8 cellular contexts compared by ENCODE assay signal in genomic region chr18:61892683-61893303, GRCh38. TPM values are rescaled to one million over a fixed set of nuclear protein-coding genes. Genes with fewer than 3 reads are reported as not detected.
A peak's percentile ranks its signal among the peaks of the same experiment; 100 is the strongest.
DNase-seq lines count a peak whose midpoint lies in the region; ATAC-seq and TF ChIP-seq lines count a peak whose summit lies in the region.

Gene RNF152, minus strand, starts transcription at chr18:61893007. Its CDS starts 76,544 bp downstream, at chr18:61816463.

- H3K27me3 Mint-ChIP-seq in neural crest cell (ENCODE audit: low read depth): peaks cover 23% of the 10 kb centered on the region

- H3K4me1 Mint-ChIP-seq in neural crest cell: peaks cover 21% of the 10 kb centered on the region

- H3K27me3 ChIP-seq in gastroesophageal sphincter: peaks cover 16% of the 10 kb centered on the region

- no peaks in the 10 kb centered on the region for H3K9me3 ChIP-seq in gastroesophageal sphincter

- H3K27ac ChIP-seq in gastroesophageal sphincter (peak within 1 kb of the TSS; percentile 7 to 88 (median 62)), urinary bladder (ENCODE audit: low read depth) (peak within 1 kb of the TSS; percentile 53)

- H3K36me3 ChIP-seq in gastroesophageal sphincter: no peaks in the 10 kb centered on the region
- H3K36me3 ChIP-seq in urinary bladder (ENCODE audit: insufficient read depth): no peaks in the 10 kb centered on the region

- TF ChIP-seq EP300 in gastroesophageal sphincter (IDR thresholded peaks at IDR 0.05): no peak

- peak within 1 kb of the TSS; percentile 50 for H3K27ac Mint-ChIP-seq in neural crest cell (ENCODE audit: unreplicated experiment)

- no peaks in the 10 kb centered on the region for H3K9me3 Mint-ChIP-seq in neural crest cell

- H3K4me3 ChIP-seq in gastroesophageal sphincter (peak within 1 kb of the TSS; percentile 85 to 87), urinary bladder (ENCODE audit: low read depth, low read length) (peak within 1 kb of the TSS; percentile 91)

- H3K36me3 Mint-ChIP-seq in neural crest cell (ENCODE audit: low read depth): peaks cover 2% of the 10 kb centered on the region

- peak; percentile 79 for DNase-seq in DMS 273 (lab: John Stamatoyannopoulos, UW; ENCODE audit: unreplicated experiment)
- peak; percentile 6 for DNase-seq in NCI-H1694 treated with DMSO at 0.1 percent for 48 hours (lab: John Stamatoyannopoulos, UW)
- DNase-seq in activated gamma-delta T cell treated with Interleukin-2 at 50 U/mL for 16 hours: peak; percentile 13
- peak; percentile 12 for DNase-seq in neural crest cell (ENCODE audit: low read depth, low spot score)

- TF ChIP-seq POLR2A in gastroesophageal sphincter (IDR thresholded peaks at IDR 0.05): no peak

- H3K4me3 Mint-ChIP-seq in neural crest cell: peak within 1 kb of the TSS; percentile 97

- peaks cover 0 to 32% (median 4%) of the 10 kb centered on the region in 3 donors for H3K4me1 ChIP-seq in gastroesophageal sphincter
- H3K4me1 ChIP-seq in urinary bladder (ENCODE audit: insufficient read depth): no peaks in the 10 kb centered on the region

- ATAC-seq in gastroesophageal sphincter (no peak), HG03457 (IDR thresholded peaks at IDR 0.05; ENCODE audit: unreplicated experiment) (no peak), GM21717 (IDR thresholded peaks at IDR 0.05; ENCODE audit: unreplicated experiment) (no peak)

- TF ChIP-seq CTCF in gastroesophageal sphincter (IDR thresholded peaks at IDR 0.05) (no peak), neural crest cell (conservative IDR thresholded peaks at IDR 0.05) (no peak)

- 1 to 19% methylated on average over 10 to 13 of the region's 28 CpGs for WGBS in gastroesophageal sphincter (ENCODE audit: low coverage in 1 of 2), 2 donors
- 10% methylated on average over 28 of the region's 28 CpGs for WGBS in urinary bladder

RNA-seq across cellular contexts. Expression of gene RNF152, which starts in this region (rescaled TPM):
- total RNA-seq in gastroesophageal sphincter (10 to 100 TPM in 2 of 4 donors, 1 to 10 TPM in 2; 9.0 to 11.2 (median 10.1) TPM), neural crest cell (7.5 and 8.4 TPM in 2 replicates), urinary bladder (44.4 TPM)
- polyA plus RNA-seq in urinary bladder: 3.4 TPM

Comparison
In these comparisons a context has a peak if more than half of its experiments do, and no peak if none do; other contexts are left out.
1. DNase-seq: peak in every context shown above with its lines; median percentile 79 in DMS 273; 13 in activated gamma-delta T cell treated with Interleukin-2 at 50 U/mL for 16 hours; 12 in neural crest cell; 6 in NCI-H1694 treated with DMSO at 0.1 percent for 48 hours.